1 cellular context compared by ENCODE assay signal in the genomic region with DNA sequence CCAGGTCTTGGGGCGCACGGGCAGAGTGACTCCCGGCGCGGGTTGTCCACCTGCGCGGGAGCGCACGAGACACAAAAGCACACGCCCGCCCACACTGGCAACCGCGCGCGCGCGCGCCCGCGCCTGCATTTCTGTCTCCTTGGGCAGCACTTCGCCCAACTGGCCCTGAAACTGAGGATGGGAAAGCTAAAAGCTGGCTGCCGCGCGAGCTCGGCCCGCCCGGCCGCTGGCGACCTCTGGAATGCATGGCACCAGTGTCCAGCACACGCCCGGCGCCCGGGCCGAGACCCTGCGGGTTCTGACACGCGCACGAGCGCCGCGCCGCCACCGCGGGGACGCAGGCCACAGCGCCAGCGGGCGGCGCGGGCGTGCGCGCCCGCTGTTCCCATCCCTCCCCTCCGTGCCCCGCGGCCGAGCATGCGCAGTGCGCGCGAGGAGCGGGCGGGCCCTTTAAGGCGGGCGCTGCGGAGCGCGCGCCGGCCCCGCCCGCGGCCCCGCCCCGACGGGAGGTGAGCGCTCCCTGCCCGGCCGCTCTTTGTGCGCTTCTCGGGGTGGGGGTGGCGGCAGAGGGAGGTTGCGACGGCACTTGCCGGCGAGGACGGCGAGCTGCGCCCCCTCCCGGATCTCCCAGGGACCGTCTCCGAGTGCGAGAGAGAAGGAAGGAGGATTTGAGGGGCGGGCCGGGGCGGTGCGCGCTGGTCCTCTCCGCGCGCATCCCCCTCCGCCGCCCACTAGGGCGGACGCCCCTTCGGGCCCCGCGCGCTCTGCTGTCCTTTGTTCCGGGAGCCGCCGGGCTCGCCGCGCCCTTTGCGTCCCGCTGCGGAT.
TF ChIP-seq lines count a peak whose summit lies in the region.

No MANE protein-coding gene starts in this region.

TF ChIP-seq in K562, 482 proteins besides CTCF, POLR2A, EP300 and RAD21 (continued from another document and continues in another):
- TF ChIP-seq, protein P1, sequence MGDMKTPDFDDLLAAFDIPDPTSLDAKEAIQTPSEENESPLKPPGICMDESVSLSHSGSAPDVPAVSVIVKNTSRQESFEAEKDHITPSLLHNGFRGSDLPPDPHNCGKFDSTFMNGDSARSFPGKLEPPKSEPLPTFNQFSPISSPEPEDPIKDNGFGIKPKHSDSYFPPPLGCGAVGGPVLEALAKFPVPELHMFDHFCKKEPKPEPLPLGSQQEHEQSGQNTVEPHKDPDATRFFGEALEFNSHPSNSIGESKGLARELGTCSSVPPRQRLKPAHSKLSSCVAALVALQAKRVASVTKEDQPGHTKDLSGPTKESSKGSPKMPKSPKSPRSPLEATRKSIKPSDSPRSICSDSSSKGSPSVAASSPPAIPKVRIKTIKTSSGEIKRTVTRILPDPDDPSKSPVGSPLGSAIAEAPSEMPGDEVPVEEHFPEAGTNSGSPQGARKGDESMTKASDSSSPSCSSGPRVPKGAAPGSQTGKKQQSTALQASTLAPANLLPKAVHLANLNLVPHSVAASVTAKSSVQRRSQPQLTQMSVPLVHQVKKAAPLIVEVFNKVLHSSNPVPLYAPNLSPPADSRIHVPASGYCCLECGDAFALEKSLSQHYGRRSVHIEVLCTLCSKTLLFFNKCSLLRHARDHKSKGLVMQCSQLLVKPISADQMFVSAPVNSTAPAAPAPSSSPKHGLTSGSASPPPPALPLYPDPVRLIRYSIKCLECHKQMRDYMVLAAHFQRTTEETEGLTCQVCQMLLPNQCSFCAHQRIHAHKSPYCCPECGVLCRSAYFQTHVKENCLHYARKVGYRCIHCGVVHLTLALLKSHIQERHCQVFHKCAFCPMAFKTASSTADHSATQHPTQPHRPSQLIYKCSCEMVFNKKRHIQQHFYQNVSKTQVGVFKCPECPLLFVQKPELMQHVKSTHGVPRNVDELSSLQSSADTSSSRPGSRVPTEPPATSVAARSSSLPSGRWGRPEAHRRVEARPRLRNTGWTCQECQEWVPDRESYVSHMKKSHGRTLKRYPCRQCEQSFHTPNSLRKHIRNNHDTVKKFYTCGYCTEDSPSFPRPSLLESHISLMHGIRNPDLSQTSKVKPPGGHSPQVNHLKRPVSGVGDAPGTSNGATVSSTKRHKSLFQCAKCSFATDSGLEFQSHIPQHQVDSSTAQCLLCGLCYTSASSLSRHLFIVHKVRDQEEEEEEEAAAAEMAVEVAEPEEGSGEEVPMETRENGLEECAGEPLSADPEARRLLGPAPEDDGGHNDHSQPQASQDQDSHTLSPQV (IDR thresholded peaks at IDR 0.05): no peak
- TF ChIP-seq ZNF707 (CRISPR knock-in tag; conservative IDR thresholded peaks at IDR 0.05): no peak
- TF ChIP-seq TAF7 (tag; IDR thresholded peaks at IDR 0.05): no peak
- 0 out of 2 replicates have a peak, but pooled peaks have one; percentile 19 for TF ChIP-seq ELF1 (tag; IDR thresholded peaks at IDR 0.05)
- no peak for TF ChIP-seq BACH1 (tag; IDR thresholded peaks at IDR 0.05)
- peak; percentile 57 for TF ChIP-seq POLR2B (IDR thresholded peaks at IDR 0.05; ENCODE audit: low read depth, partially characterized antibody)
- TF ChIP-seq TEAD1 (CRISPR knock-in tag; IDR thresholded peaks at IDR 0.05): peak in 1 of 2 experiments; percentile 13; a peak in 1 of 4 replicates
- no peak for TF ChIP-seq MEF2D (tag; conservative IDR thresholded peaks at IDR 0.05; ENCODE audit: low read depth)
- TF ChIP-seq, protein P2, sequence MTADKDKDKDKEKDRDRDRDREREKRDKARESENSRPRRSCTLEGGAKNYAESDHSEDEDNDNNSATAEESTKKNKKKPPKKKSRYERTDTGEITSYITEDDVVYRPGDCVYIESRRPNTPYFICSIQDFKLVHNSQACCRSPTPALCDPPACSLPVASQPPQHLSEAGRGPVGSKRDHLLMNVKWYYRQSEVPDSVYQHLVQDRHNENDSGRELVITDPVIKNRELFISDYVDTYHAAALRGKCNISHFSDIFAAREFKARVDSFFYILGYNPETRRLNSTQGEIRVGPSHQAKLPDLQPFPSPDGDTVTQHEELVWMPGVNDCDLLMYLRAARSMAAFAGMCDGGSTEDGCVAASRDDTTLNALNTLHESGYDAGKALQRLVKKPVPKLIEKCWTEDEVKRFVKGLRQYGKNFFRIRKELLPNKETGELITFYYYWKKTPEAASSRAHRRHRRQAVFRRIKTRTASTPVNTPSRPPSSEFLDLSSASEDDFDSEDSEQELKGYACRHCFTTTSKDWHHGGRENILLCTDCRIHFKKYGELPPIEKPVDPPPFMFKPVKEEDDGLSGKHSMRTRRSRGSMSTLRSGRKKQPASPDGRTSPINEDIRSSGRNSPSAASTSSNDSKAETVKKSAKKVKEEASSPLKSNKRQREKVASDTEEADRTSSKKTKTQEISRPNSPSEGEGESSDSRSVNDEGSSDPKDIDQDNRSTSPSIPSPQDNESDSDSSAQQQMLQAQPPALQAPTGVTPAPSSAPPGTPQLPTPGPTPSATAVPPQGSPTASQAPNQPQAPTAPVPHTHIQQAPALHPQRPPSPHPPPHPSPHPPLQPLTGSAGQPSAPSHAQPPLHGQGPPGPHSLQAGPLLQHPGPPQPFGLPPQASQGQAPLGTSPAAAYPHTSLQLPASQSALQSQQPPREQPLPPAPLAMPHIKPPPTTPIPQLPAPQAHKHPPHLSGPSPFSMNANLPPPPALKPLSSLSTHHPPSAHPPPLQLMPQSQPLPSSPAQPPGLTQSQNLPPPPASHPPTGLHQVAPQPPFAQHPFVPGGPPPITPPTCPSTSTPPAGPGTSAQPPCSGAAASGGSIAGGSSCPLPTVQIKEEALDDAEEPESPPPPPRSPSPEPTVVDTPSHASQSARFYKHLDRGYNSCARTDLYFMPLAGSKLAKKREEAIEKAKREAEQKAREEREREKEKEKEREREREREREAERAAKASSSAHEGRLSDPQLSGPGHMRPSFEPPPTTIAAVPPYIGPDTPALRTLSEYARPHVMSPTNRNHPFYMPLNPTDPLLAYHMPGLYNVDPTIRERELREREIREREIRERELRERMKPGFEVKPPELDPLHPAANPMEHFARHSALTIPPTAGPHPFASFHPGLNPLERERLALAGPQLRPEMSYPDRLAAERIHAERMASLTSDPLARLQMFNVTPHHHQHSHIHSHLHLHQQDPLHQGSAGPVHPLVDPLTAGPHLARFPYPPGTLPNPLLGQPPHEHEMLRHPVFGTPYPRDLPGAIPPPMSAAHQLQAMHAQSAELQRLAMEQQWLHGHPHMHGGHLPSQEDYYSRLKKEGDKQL (CRISPR knock-in tag; IDR thresholded peaks at IDR 0.05; ENCODE audit: borderline replicate concordance): no peak
- TF ChIP-seq, protein P3, sequence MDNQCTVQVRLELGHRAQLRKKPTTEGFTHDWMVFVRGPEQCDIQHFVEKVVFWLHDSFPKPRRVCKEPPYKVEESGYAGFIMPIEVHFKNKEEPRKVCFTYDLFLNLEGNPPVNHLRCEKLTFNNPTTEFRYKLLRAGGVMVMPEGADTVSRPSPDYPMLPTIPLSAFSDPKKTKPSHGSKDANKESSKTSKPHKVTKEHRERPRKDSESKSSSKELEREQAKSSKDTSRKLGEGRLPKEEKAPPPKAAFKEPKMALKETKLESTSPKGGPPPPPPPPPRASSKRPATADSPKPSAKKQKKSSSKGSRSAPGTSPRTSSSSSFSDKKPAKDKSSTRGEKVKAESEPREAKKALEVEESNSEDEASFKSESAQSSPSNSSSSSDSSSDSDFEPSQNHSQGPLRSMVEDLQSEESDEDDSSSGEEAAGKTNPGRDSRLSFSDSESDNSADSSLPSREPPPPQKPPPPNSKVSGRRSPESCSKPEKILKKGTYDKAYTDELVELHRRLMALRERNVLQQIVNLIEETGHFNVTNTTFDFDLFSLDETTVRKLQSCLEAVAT (IDR thresholded peaks at IDR 0.05): no peak
- TF ChIP-seq XRCC4 (IDR thresholded peaks at IDR 0.05; ENCODE audit: extremely low read depth, insufficient read depth, insufficient read length): no peak
- TF ChIP-seq ZNF263 (CRISPR knock-in tag; IDR thresholded peaks at IDR 0.05; ENCODE audit: borderline replicate concordance): 0 out of 2 replicates have a peak, but pooled peaks have one; percentile 9
- peak; percentile 94 to 98 for TF ChIP-seq MAZ (CRISPR knock-in tag; conservative IDR thresholded peaks at IDR 0.05 in 1 of 2, IDR thresholded peaks at IDR 0.05 in 1 of 2)
- no peak for TF ChIP-seq SMAD2 (IDR thresholded peaks at IDR 0.05; ENCODE audit: low read depth, low read length)
- TF ChIP-seq BMI1 (IDR thresholded peaks at IDR 0.05; ENCODE audit: low read length): no peak
- TF ChIP-seq, protein P4, sequence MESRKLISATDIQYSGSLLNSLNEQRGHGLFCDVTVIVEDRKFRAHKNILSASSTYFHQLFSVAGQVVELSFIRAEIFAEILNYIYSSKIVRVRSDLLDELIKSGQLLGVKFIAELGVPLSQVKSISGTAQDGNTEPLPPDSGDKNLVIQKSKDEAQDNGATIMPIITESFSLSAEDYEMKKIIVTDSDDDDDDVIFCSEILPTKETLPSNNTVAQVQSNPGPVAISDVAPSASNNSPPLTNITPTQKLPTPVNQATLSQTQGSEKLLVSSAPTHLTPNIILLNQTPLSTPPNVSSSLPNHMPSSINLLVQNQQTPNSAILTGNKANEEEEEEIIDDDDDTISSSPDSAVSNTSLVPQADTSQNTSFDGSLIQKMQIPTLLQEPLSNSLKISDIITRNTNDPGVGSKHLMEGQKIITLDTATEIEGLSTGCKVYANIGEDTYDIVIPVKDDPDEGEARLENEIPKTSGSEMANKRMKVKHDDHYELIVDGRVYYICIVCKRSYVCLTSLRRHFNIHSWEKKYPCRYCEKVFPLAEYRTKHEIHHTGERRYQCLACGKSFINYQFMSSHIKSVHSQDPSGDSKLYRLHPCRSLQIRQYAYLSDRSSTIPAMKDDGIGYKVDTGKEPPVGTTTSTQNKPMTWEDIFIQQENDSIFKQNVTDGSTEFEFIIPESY (CRISPR knock-in tag; IDR thresholded peaks at IDR 0.05): no peak
- TF ChIP-seq, protein P5, sequence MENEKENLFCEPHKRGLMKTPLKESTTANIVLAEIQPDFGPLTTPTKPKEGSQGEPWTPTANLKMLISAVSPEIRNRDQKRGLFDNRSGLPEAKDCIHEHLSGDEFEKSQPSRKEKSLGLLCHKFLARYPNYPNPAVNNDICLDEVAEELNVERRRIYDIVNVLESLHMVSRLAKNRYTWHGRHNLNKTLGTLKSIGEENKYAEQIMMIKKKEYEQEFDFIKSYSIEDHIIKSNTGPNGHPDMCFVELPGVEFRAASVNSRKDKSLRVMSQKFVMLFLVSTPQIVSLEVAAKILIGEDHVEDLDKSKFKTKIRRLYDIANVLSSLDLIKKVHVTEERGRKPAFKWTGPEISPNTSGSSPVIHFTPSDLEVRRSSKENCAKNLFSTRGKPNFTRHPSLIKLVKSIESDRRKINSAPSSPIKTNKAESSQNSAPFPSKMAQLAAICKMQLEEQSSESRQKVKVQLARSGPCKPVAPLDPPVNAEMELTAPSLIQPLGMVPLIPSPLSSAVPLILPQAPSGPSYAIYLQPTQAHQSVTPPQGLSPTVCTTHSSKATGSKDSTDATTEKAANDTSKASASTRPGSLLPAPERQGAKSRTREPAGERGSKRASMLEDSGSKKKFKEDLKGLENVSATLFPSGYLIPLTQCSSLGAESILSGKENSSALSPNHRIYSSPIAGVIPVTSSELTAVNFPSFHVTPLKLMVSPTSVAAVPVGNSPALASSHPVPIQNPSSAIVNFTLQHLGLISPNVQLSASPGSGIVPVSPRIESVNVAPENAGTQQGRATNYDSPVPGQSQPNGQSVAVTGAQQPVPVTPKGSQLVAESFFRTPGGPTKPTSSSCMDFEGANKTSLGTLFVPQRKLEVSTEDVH (IDR thresholded peaks at IDR 0.05; ENCODE audit: low read depth, partially characterized antibody): no peak
- no peak for TF ChIP-seq ZNF224 (CRISPR knock-in tag; IDR thresholded peaks at IDR 0.05)
- TF ChIP-seq SAP30 (IDR thresholded peaks at IDR 0.05; ENCODE audit: borderline replicate concordance, insufficient read depth, low read depth, low read length, poor library complexity, severe bottlenecking): no peak
- TF ChIP-seq SNRNP70 (optimal IDR thresholded peaks at IDR 0.05; ENCODE audit: low read depth, low read length): no peak
- TF ChIP-seq EP400 (IDR thresholded peaks at IDR 0.05): peak; percentile 63
- TF ChIP-seq, protein P6, sequence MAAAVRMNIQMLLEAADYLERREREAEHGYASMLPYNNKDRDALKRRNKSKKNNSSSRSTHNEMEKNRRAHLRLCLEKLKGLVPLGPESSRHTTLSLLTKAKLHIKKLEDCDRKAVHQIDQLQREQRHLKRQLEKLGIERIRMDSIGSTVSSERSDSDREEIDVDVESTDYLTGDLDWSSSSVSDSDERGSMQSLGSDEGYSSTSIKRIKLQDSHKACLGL (CRISPR knock-in tag; IDR thresholded peaks at IDR 0.05; ENCODE audit: borderline replicate concordance, poor library complexity, severe bottlenecking): no peak
- TF ChIP-seq ZNF77 (CRISPR knock-in tag; IDR thresholded peaks at IDR 0.05): no peak
- 0 out of 2 replicates have a peak, but pooled peaks have one; percentile 67 for TF ChIP-seq ERF (CRISPR knock-in tag; IDR thresholded peaks at IDR 0.05)
- TF ChIP-seq, protein P7, sequence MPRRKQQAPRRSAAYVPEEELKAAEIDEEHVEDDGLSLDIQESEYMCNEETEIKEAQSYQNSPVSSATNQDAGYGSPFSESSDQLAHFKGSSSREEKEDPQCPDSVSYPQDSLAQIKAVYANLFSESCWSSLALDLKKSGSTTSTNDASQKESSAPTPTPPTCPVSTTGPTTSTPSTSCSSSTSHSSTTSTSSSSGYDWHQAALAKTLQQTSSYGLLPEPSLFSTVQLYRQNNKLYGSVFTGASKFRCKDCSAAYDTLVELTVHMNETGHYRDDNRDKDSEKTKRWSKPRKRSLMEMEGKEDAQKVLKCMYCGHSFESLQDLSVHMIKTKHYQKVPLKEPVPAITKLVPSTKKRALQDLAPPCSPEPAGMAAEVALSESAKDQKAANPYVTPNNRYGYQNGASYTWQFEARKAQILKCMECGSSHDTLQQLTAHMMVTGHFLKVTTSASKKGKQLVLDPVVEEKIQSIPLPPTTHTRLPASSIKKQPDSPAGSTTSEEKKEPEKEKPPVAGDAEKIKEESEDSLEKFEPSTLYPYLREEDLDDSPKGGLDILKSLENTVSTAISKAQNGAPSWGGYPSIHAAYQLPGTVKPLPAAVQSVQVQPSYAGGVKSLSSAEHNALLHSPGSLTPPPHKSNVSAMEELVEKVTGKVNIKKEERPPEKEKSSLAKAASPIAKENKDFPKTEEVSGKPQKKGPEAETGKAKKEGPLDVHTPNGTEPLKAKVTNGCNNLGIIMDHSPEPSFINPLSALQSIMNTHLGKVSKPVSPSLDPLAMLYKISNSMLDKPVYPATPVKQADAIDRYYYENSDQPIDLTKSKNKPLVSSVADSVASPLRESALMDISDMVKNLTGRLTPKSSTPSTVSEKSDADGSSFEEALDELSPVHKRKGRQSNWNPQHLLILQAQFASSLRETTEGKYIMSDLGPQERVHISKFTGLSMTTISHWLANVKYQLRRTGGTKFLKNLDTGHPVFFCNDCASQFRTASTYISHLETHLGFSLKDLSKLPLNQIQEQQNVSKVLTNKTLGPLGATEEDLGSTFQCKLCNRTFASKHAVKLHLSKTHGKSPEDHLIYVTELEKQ (CRISPR knock-in tag; IDR thresholded peaks at IDR 0.05): no peak
- TF ChIP-seq, protein P8, sequence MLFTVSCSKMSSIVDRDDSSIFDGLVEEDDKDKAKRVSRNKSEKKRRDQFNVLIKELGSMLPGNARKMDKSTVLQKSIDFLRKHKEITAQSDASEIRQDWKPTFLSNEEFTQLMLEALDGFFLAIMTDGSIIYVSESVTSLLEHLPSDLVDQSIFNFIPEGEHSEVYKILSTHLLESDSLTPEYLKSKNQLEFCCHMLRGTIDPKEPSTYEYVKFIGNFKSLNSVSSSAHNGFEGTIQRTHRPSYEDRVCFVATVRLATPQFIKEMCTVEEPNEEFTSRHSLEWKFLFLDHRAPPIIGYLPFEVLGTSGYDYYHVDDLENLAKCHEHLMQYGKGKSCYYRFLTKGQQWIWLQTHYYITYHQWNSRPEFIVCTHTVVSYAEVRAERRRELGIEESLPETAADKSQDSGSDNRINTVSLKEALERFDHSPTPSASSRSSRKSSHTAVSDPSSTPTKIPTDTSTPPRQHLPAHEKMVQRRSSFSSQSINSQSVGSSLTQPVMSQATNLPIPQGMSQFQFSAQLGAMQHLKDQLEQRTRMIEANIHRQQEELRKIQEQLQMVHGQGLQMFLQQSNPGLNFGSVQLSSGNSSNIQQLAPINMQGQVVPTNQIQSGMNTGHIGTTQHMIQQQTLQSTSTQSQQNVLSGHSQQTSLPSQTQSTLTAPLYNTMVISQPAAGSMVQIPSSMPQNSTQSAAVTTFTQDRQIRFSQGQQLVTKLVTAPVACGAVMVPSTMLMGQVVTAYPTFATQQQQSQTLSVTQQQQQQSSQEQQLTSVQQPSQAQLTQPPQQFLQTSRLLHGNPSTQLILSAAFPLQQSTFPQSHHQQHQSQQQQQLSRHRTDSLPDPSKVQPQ (CRISPR knock-in tag; IDR thresholded peaks at IDR 0.05; ENCODE audit: borderline replicate concordance): no peak
